15 cellular contexts compared by ENCODE assay signal in the genomic region with DNA sequence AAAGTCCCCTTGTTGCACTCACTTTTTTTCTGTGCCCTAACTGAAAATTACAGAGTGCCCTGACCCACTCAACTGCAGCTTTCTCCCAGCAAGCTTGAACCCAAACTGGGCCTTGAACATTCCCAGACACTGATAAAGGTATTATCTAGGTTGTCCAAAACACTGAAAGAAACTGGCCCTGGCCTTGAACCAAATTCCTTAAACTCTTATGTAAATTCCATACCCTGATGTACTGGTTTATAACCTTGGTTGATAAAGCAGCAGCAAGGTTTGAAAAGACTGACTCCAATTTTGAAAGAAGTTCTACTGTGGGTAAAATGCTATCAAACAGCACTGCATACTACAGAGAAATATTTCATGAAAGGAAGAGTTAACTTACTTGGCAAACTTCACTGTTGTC.
"Had no signal": no experiment of that assay in that cellular context is flagged by ENCODE, and none has a peak within 500 bp of the region (broad histone marks: within the 10 kb centered on the region; RNA-seq: fewer than 3 reads in every experiment).

No MANE protein-coding gene starts in this region.

- H3K4me3 ChIP-seq: coronary artery, gastroesophageal sphincter, left ventricle myocardium inferior, lower lobe of right lung had no signal

- H3K4me1 ChIP-seq: gastroesophageal sphincter, left ventricle myocardium inferior, lower lobe of right lung had no signal

- H3K9me3 Mint-ChIP-seq: naive thymus-derived CD4-positive, alpha-beta T cell had no signal

- H3K27me3 Mint-ChIP-seq: naive thymus-derived CD4-positive, alpha-beta T cell had no signal

- H3K36me3 Mint-ChIP-seq: naive thymus-derived CD4-positive, alpha-beta T cell had no signal

- H3K4me3 Mint-ChIP-seq: endodermal cell; naive thymus-derived CD4-positive, alpha-beta T cell; nephron progenitor cell had no signal

- H3K27me3 ChIP-seq: gastroesophageal sphincter had no signal

- DNase-seq: effector CD4-positive, alpha-beta T cell; endodermal cell; foreskin fibroblast; glutamatergic neuron; left ventricle myocardium inferior; lower lobe of right lung; mesenchymal stem cell; naive thymus-derived CD4-positive, alpha-beta T cell; nephron progenitor cell; right cardiac atrium; small intestine; stimulated activated CD4-positive, alpha-beta T cell treated with anti-CD3 and anti-CD28 coated beads, Interleukin-2, amount 100 ng/mL, for 48 hours; stimulated activated naive CD4-positive, alpha-beta T cell treated with Interleukin-2 at 50 U/mL for 16 hours had no signal

- H3K27ac ChIP-seq: coronary artery, gastroesophageal sphincter, left ventricle myocardium inferior, lower lobe of right lung had no signal

- ATAC-seq: gastroesophageal sphincter; naive thymus-derived CD4-positive, alpha-beta T cell; right cardiac atrium had no signal

- H3K36me3 ChIP-seq: gastroesophageal sphincter, left ventricle myocardium inferior, lower lobe of right lung had no signal

- H3K9me3 ChIP-seq: gastroesophageal sphincter, left ventricle myocardium inferior, lower lobe of right lung had no signal

- H3K4me1 Mint-ChIP-seq: nephron progenitor cell had no signal

- H3K27ac Mint-ChIP-seq: endodermal cell; naive thymus-derived CD4-positive, alpha-beta T cell; nephron progenitor cell had no signal
